1 cellular context compared by ENCODE assay signal in genomic region chr16:27202923-27203428, GRCh38.
TF ChIP-seq lines count a peak whose summit lies in the region.

No MANE protein-coding gene starts in this region.

TF ChIP-seq in HepG2, 621 proteins besides CTCF, POLR2A, EP300 and RAD21 (continued from another document and continues in another):
- TF ChIP-seq ZNF800 (CRISPR knock-in tag; IDR thresholded peaks at IDR 0.05) (no peak), CSRNP2 (CRISPR knock-in tag; conservative IDR thresholded peaks at IDR 0.05; ENCODE audit: low read depth) (no peak), ZNF30 (CRISPR knock-in tag; IDR thresholded peaks at IDR 0.05) (0 out of 2 replicates have a peak, but pooled peaks have one; percentile 0), FOXP4 (CRISPR knock-in tag; IDR thresholded peaks at IDR 0.05) (no peak), ARID5B (CRISPR knock-in tag; IDR thresholded peaks at IDR 0.05) (no peak), ZNF543 (CRISPR knock-in tag; IDR thresholded peaks at IDR 0.05) (no peak), ZNF383 (CRISPR knock-in tag; IDR thresholded peaks at IDR 0.05; ENCODE audit: borderline replicate concordance) (peak; percentile 77; the same call in 1 of the 2 replicates), ZNF839 (CRISPR knock-in tag; IDR thresholded peaks at IDR 0.05; ENCODE audit: borderline replicate concordance) (peak; percentile 9; the same call in 1 of the 2 replicates), PITX1 (CRISPR knock-in tag; IDR thresholded peaks at IDR 0.05) (no peak), ATF5 (CRISPR knock-in tag; IDR thresholded peaks at IDR 0.05; ENCODE audit: low read depth) (0 out of 2 replicates have a peak, but pooled peaks have one; percentile 22), ZNF318 (CRISPR knock-in tag; IDR thresholded peaks at IDR 0.05) (peak; percentile 92; the same call in 1 of the 2 replicates), SP140L (CRISPR knock-in tag; IDR thresholded peaks at IDR 0.05; ENCODE audit: borderline replicate concordance) (no peak), TBL1XR1 (IDR thresholded peaks at IDR 0.05; ENCODE audit: borderline replicate concordance, low read length, partially characterized antibody) (no peak), ZNF18 (CRISPR knock-in tag; IDR thresholded peaks at IDR 0.05; ENCODE audit: insufficient replicate concordance) (no peak), SNAPC2 (CRISPR knock-in tag; IDR thresholded peaks at IDR 0.05) (no peak), GTF3A (CRISPR knock-in tag; conservative IDR thresholded peaks at IDR 0.05) (0 out of 2 replicates have a peak, but pooled peaks have one; percentile 21), DMAP1 (CRISPR knock-in tag; IDR thresholded peaks at IDR 0.05) (no peak), ZNF777 (CRISPR knock-in tag; IDR thresholded peaks at IDR 0.05) (no peak), ZNF784 (CRISPR knock-in tag; IDR thresholded peaks at IDR 0.05; ENCODE audit: borderline replicate concordance) (0 out of 2 replicates have a peak, but pooled peaks have one; percentile 7), TRIM24 (CRISPR knock-in tag; IDR thresholded peaks at IDR 0.05) (no peak), HNF4G (IDR thresholded peaks at IDR 0.05; ENCODE audit: borderline replicate concordance, low read depth, low read length) (no peak), HNF4G (CRISPR knock-in tag; IDR thresholded peaks at IDR 0.05; ENCODE audit: borderline replicate concordance, low read depth) (peak; percentile 8; the same call in 1 of the 2 replicates), TERF1 (CRISPR knock-in tag; IDR thresholded peaks at IDR 0.05) (no peak), ZNF761 (CRISPR knock-in tag; conservative IDR thresholded peaks at IDR 0.05) (0 out of 2 replicates have a peak, but pooled peaks have one; percentile 9), SMAD1 (CRISPR knock-in tag; IDR thresholded peaks at IDR 0.05; ENCODE audit: borderline replicate concordance, low read depth) (no peak), ZNF329 (CRISPR knock-in tag; IDR thresholded peaks at IDR 0.05; ENCODE audit: low read depth) (0 out of 2 replicates have a peak, but pooled peaks have one; percentile 57), CAMTA2 (CRISPR knock-in tag; IDR thresholded peaks at IDR 0.05; ENCODE audit: borderline replicate concordance) (no peak), ZKSCAN5 (CRISPR knock-in tag; IDR thresholded peaks at IDR 0.05) (no peak), IRF9 (CRISPR knock-in tag; IDR thresholded peaks at IDR 0.05; ENCODE audit: borderline replicate concordance) (0 out of 2 replicates have a peak, but pooled peaks have one; percentile 1), ZNF883 (CRISPR knock-in tag; IDR thresholded peaks at IDR 0.05; ENCODE audit: not compliant biosample characterization) (peak; percentile 2)
